ENCODE assay signal across 11 cellular contexts in the genomic region with DNA sequence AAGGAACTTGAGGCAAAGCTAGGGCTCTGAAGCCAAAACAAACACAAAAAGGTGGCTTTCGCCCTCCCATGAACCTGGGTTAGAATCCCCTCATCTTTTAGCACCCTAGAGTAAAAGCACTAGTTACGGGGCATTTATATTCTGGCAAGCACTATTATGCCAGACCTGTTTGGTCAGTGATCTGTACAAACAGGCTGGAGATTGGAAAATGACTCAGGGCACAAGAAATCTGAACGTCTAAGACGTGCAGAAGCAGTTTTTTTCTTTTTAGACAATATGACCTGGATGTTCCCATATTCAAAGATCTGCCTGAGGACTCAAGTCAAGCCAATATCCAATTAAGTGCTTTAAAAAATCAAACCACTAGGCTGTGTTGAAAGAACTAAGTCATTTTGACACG. TPM values are rescaled to one million over a fixed set of nuclear protein-coding genes. Genes with fewer than 3 reads are reported as not detected.
DNase-seq lines count a peak whose midpoint lies in the region; ATAC-seq and TF ChIP-seq lines count a peak whose summit lies in the region.
"Had no signal": no experiment of that assay in that cellular context is flagged by ENCODE, and none has a peak within 500 bp of the region (broad histone marks: within the 10 kb centered on the region; RNA-seq: fewer than 3 reads in every experiment).

No MANE protein-coding gene starts in this region.

- H3K4me3 Mint-ChIP-seq in activated naive CD4-positive, alpha-beta T cell treated with anti-CD3 and anti-CD28 coated beads, Interleukin-2, amount 50 U/mL, for 24 hours: peak overlapping the region; percentile 95
- H3K4me3 Mint-ChIP-seq in activated naive CD8-positive, alpha-beta T cell treated with anti-CD3 and anti-CD28 coated beads, Interleukin-2, amount 10 ng/mL, durations not matched to agents 7 days and 5 days: peak overlapping the region; percentile 2
- peak overlapping the region; percentile 99 for H3K4me3 Mint-ChIP-seq in type B pancreatic cell

- H3K36me3 ChIP-seq in hepatocyte (replicated peaks; ENCODE audit: insufficient read depth, low read depth): peaks cover 32% of the 10 kb centered on the region
- H3K36me3 ChIP-seq in lower lobe of right lung: peaks cover 37% of the 10 kb centered on the region

- H3K4me1 ChIP-seq in hepatocyte (ENCODE audit: insufficient read depth) (peaks cover 24% of the 10 kb centered on the region), lower lobe of right lung (peaks cover 35% of the 10 kb centered on the region)

- peaks cover 34% of the 10 kb centered on the region for H3K4me1 Mint-ChIP-seq in activated naive CD4-positive, alpha-beta T cell treated with anti-CD3 and anti-CD28 coated beads, Interleukin-2, amount 50 U/mL, for 24 hours
- peaks cover 23% of the 10 kb centered on the region for H3K4me1 Mint-ChIP-seq in activated naive CD8-positive, alpha-beta T cell treated with anti-CD3 and anti-CD28 coated beads, Interleukin-2, amount 10 ng/mL, durations not matched to agents 7 days and 5 days
- H3K4me1 Mint-ChIP-seq in type B pancreatic cell (ENCODE audit: unreplicated experiment): peaks cover 35% of the 10 kb centered on the region

- no peak for TF ChIP-seq CTCF in hepatocyte (IDR thresholded peaks at IDR 0.05; ENCODE audit: poor library complexity)
- TF ChIP-seq CTCF in type B pancreatic cell (conservative IDR thresholded peaks at IDR 0.05): no peak
- no peak for TF ChIP-seq CTCF in lower lobe of right lung (IDR thresholded peaks at IDR 0.05)

- peaks cover 27% of the 10 kb centered on the region for H3K36me3 Mint-ChIP-seq in activated naive CD4-positive, alpha-beta T cell treated with anti-CD3 and anti-CD28 coated beads, Interleukin-2, amount 50 U/mL, for 24 hours
- H3K36me3 Mint-ChIP-seq in activated naive CD8-positive, alpha-beta T cell treated with anti-CD3 and anti-CD28 coated beads, Interleukin-2, amount 10 ng/mL, durations not matched to agents 7 days and 5 days: peaks cover 52% of the 10 kb centered on the region
- H3K36me3 Mint-ChIP-seq in type B pancreatic cell: peaks cover 54% of the 10 kb centered on the region

- H4K20me1 ChIP-seq in hepatocyte (ENCODE audit: insufficient read depth, poor library complexity, severe bottlenecking): no peaks in the 10 kb centered on the region

- no peaks in the 10 kb centered on the region for H3K27me3 Mint-ChIP-seq in activated naive CD4-positive, alpha-beta T cell treated with anti-CD3 and anti-CD28 coated beads, Interleukin-2, amount 50 U/mL, for 24 hours
- H3K27me3 Mint-ChIP-seq in activated naive CD8-positive, alpha-beta T cell treated with anti-CD3 and anti-CD28 coated beads, Interleukin-2, amount 10 ng/mL, durations not matched to agents 7 days and 5 days: no peaks in the 10 kb centered on the region
- H3K27me3 Mint-ChIP-seq in type B pancreatic cell: no peaks in the 10 kb centered on the region

- peaks cover 35% of the 10 kb centered on the region for H3K9me3 ChIP-seq in hepatocyte (ENCODE audit: low read depth)
- peaks cover 33% of the 10 kb centered on the region for H3K9me3 ChIP-seq in lower lobe of right lung

- WGBS in hepatocyte (ENCODE audit: low lambda C conversion rate, missing lambda C conversion rate): 82% methylated on average over 5 of the region's 5 CpGs

- intact Hi-C loops in lower lobe of right lung (cut with DNase I): no loop called here

- no peak overlapping the region for H2AFZ ChIP-seq in hepatocyte
- H2AFZ ChIP-seq: parathyroid adenoma had no signal

- H3K4me2 ChIP-seq in hepatocyte: peak overlapping the region; percentile 77

- no peak for ATAC-seq in activated naive CD8-positive, alpha-beta T cell treated with anti-CD3 and anti-CD28 coated beads, Interleukin-2, amount 10 ng/mL, durations not matched to agents 7 days and 5 days (ENCODE audit: low read depth)
- ATAC-seq in GM21528 (IDR thresholded peaks at IDR 0.05; ENCODE audit: low FRiP score, unreplicated experiment): no peak
- ATAC-seq in lower lobe of right lung: no peak
- no peak for ATAC-seq in HG03108 (IDR thresholded peaks at IDR 0.05; ENCODE audit: unreplicated experiment)

- POLR2A ChIA-PET in activated naive CD8-positive, alpha-beta T cell treated with anti-CD3 and anti-CD28 coated beads, Interleukin-2, amount 10 ng/mL, durations not matched to agents 7 days and 5 days (lab: Charles Lee): interaction anchor here (6.2 kb wide), 1 partner anchor 21 kb away, joined by 97 read pairs; the partner anchor contains the start of gene HNRNPR

- no peak overlapping the region for H3K27ac Mint-ChIP-seq in activated naive CD4-positive, alpha-beta T cell treated with anti-CD3 and anti-CD28 coated beads, Interleukin-2, amount 50 U/mL, for 24 hours
- no peak overlapping the region for H3K27ac Mint-ChIP-seq in activated naive CD8-positive, alpha-beta T cell treated with anti-CD3 and anti-CD28 coated beads, Interleukin-2, amount 10 ng/mL, durations not matched to agents 7 days and 5 days
- H3K27ac Mint-ChIP-seq in type B pancreatic cell: peak overlapping the region; percentile 99

- H3K9me3 Mint-ChIP-seq in activated naive CD4-positive, alpha-beta T cell treated with anti-CD3 and anti-CD28 coated beads, Interleukin-2, amount 50 U/mL, for 24 hours: peaks cover 5% of the 10 kb centered on the region
- peaks cover 16% of the 10 kb centered on the region for H3K9me3 Mint-ChIP-seq in activated naive CD8-positive, alpha-beta T cell treated with anti-CD3 and anti-CD28 coated beads, Interleukin-2, amount 10 ng/mL, durations not matched to agents 7 days and 5 days
- H3K9me3 Mint-ChIP-seq in type B pancreatic cell: peaks cover 6% of the 10 kb centered on the region

- H3K27ac ChIP-seq in hepatocyte: no peak overlapping the region
- H3K27ac ChIP-seq in lower lobe of right lung: no peak overlapping the region
- H3K27ac ChIP-seq: parathyroid adenoma had no signal

- DNase-seq in activated naive CD4-positive, alpha-beta T cell (lab: John Stamatoyannopoulos, UW): no peak
- no peak for DNase-seq in activated naive CD8-positive, alpha-beta T cell treated with anti-CD3 and anti-CD28 coated beads, Interleukin-2, amount 10 ng/mL, durations not matched to agents 7 days and 5 days
- DNase-seq in hepatocyte (ENCODE audit: low spot score): no peak
- no peak for DNase-seq in type B pancreatic cell (ENCODE audit: extremely low spot score, unreplicated experiment)
- no peak for DNase-seq in lower lobe of right lung
- DNase-seq: NCI-H1436 treated with DMSO at 0.1 percent for 48 hours had no signal

- no peaks in the 10 kb centered on the region for H3K9me2 ChIP-seq in hepatocyte (replicated peaks; ENCODE audit: insufficient read depth)

- no peaks in the 10 kb centered on the region for H3K27me3 ChIP-seq in hepatocyte
- H3K27me3 ChIP-seq in lower lobe of right lung (ENCODE audit: low read depth): no peaks in the 10 kb centered on the region
- H3K27me3 ChIP-seq: tibial artery had no signal

- H3K79me2 ChIP-seq in hepatocyte: peaks cover 65% of the 10 kb centered on the region

- H3K4me3 ChIP-seq in hepatocyte (no peak overlapping the region), lower lobe of right lung (no peak overlapping the region)

RNA-seq across cellular contexts. Expression of gene ZNF436, which starts 3.0 kb away (rescaled TPM):
- total RNA-seq in activated naive CD8-positive, alpha-beta T cell treated with anti-CD3 and anti-CD28 coated beads, Interleukin-2, amount 10 ng/mL, durations not matched to agents 7 days and 5 days: 1 to 10 TPM; 8.1 to 8.2 TPM
- 15.5 and 17.1 TPM in 2 replicates for total RNA-seq in hepatocyte
- 4.4 and 7.5 TPM in 2 replicates for polyA plus RNA-seq in hepatocyte
- total RNA-seq in type B pancreatic cell (ENCODE audit: low replicate concordance): 15.5 and 24.8 TPM in 2 replicates
- total RNA-seq in lower lobe of right lung: 11.6 TPM

RNA-seq across cellular contexts. Expression of gene HNRNPR, which starts 22.5 kb away (rescaled TPM):
- total RNA-seq in activated naive CD8-positive, alpha-beta T cell treated with anti-CD3 and anti-CD28 coated beads, Interleukin-2, amount 10 ng/mL, durations not matched to agents 7 days and 5 days: 100 to 1,000 TPM; 167 TPM
- total RNA-seq in hepatocyte (104 and 106 TPM in 2 replicates), type B pancreatic cell (ENCODE audit: low replicate concordance) (142 and 210 TPM in 2 replicates), lower lobe of right lung (84.9 TPM)
- 105 and 112 TPM in 2 replicates for polyA plus RNA-seq in hepatocyte

RNA-seq across cellular contexts. Expression of gene TCEA3, which starts 58.0 kb away (rescaled TPM):
- 10 to 100 TPM; 20.4 to 22.6 TPM for total RNA-seq in activated naive CD8-positive, alpha-beta T cell treated with anti-CD3 and anti-CD28 coated beads, Interleukin-2, amount 10 ng/mL, durations not matched to agents 7 days and 5 days
- 30.2 and 30.8 TPM in 2 replicates for total RNA-seq in hepatocyte
- 27.6 and 31.2 TPM in 2 replicates for polyA plus RNA-seq in hepatocyte
- 8.8 and 9.2 TPM in 2 replicates for total RNA-seq in type B pancreatic cell (ENCODE audit: low replicate concordance)
- total RNA-seq in lower lobe of right lung: 41.9 TPM

Comparison
In these comparisons a context has a peak if more than half of its experiments do, and no peak if none do; other contexts are left out.
1. H3K4me3 Mint-ChIP-seq: peak in every context shown above with its lines; median percentile 99 in type B pancreatic cell; 95 in activated naive CD4-positive, alpha-beta T cell treated with anti-CD3 and anti-CD28 coated beads, Interleukin-2, amount 50 U/mL, for 24 hours; 2 in activated naive CD8-positive, alpha-beta T cell treated with anti-CD3 and anti-CD28 coated beads, Interleukin-2, amount 10 ng/mL, durations not matched to agents 7 days and 5 days.